8 cellular contexts compared by ENCODE assay signal in genomic region chr12:114682101-114682919, GRCh38. TPM values are rescaled to one million over a fixed set of nuclear protein-coding genes. Genes with fewer than 3 reads are reported as not detected.
DNase-seq lines count a peak whose midpoint lies in the region; ATAC-seq and TF ChIP-seq lines count a peak whose summit lies in the region.

No MANE protein-coding gene starts in this region.

- H3K9me3 ChIP-seq in RWPE2 (ENCODE audit: severe bottlenecking): no peaks in the 10 kb centered on the region

- no peak overlapping the region for H3K27ac Mint-ChIP-seq in endothelial cell (ENCODE audit: unreplicated experiment)

- DNase-seq in EH (ENCODE audit: low read depth) (peak; percentile 19), RWPE2 (ENCODE audit: low spot score) (no peak), foreskin fibroblast (peak in 1 of 2 donors; percentile 14), retina (peak; percentile 55), endothelial cell (ENCODE audit: low spot score) (no peak), NCI-H1105 treated with DMSO at 0.1 percent for 48 hours (lab: John Stamatoyannopoulos, UW) (no peak)

- H3K27me3 Mint-ChIP-seq in endothelial cell (ENCODE audit: unreplicated experiment): peaks cover 53% of the 10 kb centered on the region

- no peak for TF ChIP-seq CTCF in RWPE2 (IDR thresholded peaks at IDR 0.05; ENCODE audit: poor library complexity, severe bottlenecking)
- TF ChIP-seq CTCF in foreskin fibroblast (IDR thresholded peaks at IDR 0.05; ENCODE audit: low read depth, low read length): no peak
- TF ChIP-seq CTCF in endothelial cell (IDR thresholded peaks at IDR 0.05; ENCODE audit: unreplicated experiment): no peak

- H3K27me3 ChIP-seq in RWPE2 (ENCODE audit: insufficient read depth, poor library complexity, severe bottlenecking): no peaks in the 10 kb centered on the region

- H3K4me1 ChIP-seq in RWPE2 (ENCODE audit: insufficient read depth, poor library complexity, severe bottlenecking): peaks cover 40% of the 10 kb centered on the region

- H3K36me3 ChIP-seq in RWPE2 (ENCODE audit: low read depth): peaks cover 51% of the 10 kb centered on the region

- H3K9me3 Mint-ChIP-seq in endothelial cell (ENCODE audit: unreplicated experiment): no peaks in the 10 kb centered on the region

- no peak for ATAC-seq in RWPE2 (ENCODE audit: low read depth)
- ATAC-seq in GM18502 (IDR thresholded peaks at IDR 0.05; ENCODE audit: poor library complexity, unreplicated experiment): no peak
- ATAC-seq in GM18907 (IDR thresholded peaks at IDR 0.05; ENCODE audit: unreplicated experiment): no peak

- peak overlapping the region; percentile 96 for H3K27ac ChIP-seq in RWPE2 (ENCODE audit: poor library complexity, severe bottlenecking)

- H3K4me1 Mint-ChIP-seq in endothelial cell (ENCODE audit: unreplicated experiment): peaks cover 33% of the 10 kb centered on the region

- H3K4me3 Mint-ChIP-seq in endothelial cell (ENCODE audit: unreplicated experiment): no peak overlapping the region

- no peaks in the 10 kb centered on the region for H3K36me3 Mint-ChIP-seq in endothelial cell (ENCODE audit: low read depth, unreplicated experiment)

- H3K4me3 ChIP-seq in RWPE2 (ENCODE audit: severe bottlenecking) (peak overlapping the region; percentile 55), foreskin fibroblast (ENCODE audit: low read depth in 1 of 2, low read length in 2 of 2) (peak overlapping the region; percentile 62 to 92)

RNA-seq across cellular contexts. Expression of gene TBX3, which starts 1.7 kb away (rescaled TPM):
- total RNA-seq in endothelial cell (ENCODE audit: unreplicated experiment): 0.41 TPM

Comparison
In these comparisons a context has a peak if more than half of its experiments do, and no peak if none do; other contexts are left out.
1. DNase-seq: peak in EH (single experiment) and retina (single experiment); none in RWPE2 (single experiment), endothelial cell (single experiment) and NCI-H1105 treated with DMSO at 0.1 percent for 48 hours (single experiment).